ENCODE assay signal across 8 cellular contexts in genomic region chr3:52455283-52456168, GRCh38. TPM values are rescaled to one million over a fixed set of nuclear protein-coding genes. Genes with fewer than 3 reads are reported as not detected.
DNase-seq lines count a peak whose midpoint lies in the region; ATAC-seq and TF ChIP-seq lines count a peak whose summit lies in the region.

Gene NISCH, plus strand, starts transcription at chr3:52455604. Its CDS starts 38 bp downstream, at chr3:52455642.

- H3K27ac ChIP-seq in ovary (peak within 1 kb of the TSS; percentile 87 to 88), thymus (ENCODE audit: low read depth) (peak within 1 kb of the TSS; percentile 89)

- intact Hi-C loops in ovary (cut with DNase I) = no loop called here

- WGBS in ovary, 3 donors = 1 to 2% (median 1%) methylated on average over 39 to 82 of the region's 86 CpGs
- 1% methylated on average over 86 of the region's 86 CpGs for WGBS in thymus

- DNase-seq in EL = peak; percentile 77
- peak; percentile 74 to 79 for DNase-seq in Kasumi-1 (lab: John Stamatoyannopoulos, UW)
- peak; percentile 70 for DNase-seq in SKM-1 (lab: John Stamatoyannopoulos, UW; ENCODE audit: unreplicated experiment)
- peak; percentile 93 for DNase-seq in glutamatergic neuron
- peak; percentile 79 to 91 (median 89) for DNase-seq in ovary

- H3K4me1 ChIP-seq in ovary (ENCODE audit: insufficient read depth) (peaks cover 11% of the 10 kb centered on the region), thymus (ENCODE audit: control insufficient read depth, insufficient read depth, low read length) (peaks cover 17% of the 10 kb centered on the region)

- peaks cover 3% of the 10 kb centered on the region for H3K36me3 Mint-ChIP-seq in activated naive CD4-positive, alpha-beta T cell treated with anti-CD3 and anti-CD28 coated beads, Interleukin-2, amount 50 U/mL, for 24 hours
- peaks cover 4% of the 10 kb centered on the region for H3K36me3 Mint-ChIP-seq in glutamatergic neuron (ENCODE audit: unreplicated experiment)

- H3K4me1 Mint-ChIP-seq in activated naive CD4-positive, alpha-beta T cell treated with anti-CD3 and anti-CD28 coated beads, Interleukin-2, amount 50 U/mL, for 24 hours = peaks cover 49% of the 10 kb centered on the region
- peaks cover 24% of the 10 kb centered on the region for H3K4me1 Mint-ChIP-seq in glutamatergic neuron (ENCODE audit: low read depth, unreplicated experiment)

- no peaks in the 10 kb centered on the region for H3K27me3 Mint-ChIP-seq in activated naive CD4-positive, alpha-beta T cell treated with anti-CD3 and anti-CD28 coated beads, Interleukin-2, amount 50 U/mL, for 24 hours
- peaks cover 10% of the 10 kb centered on the region for H3K27me3 Mint-ChIP-seq in glutamatergic neuron (ENCODE audit: unreplicated experiment)

- H3K27ac Mint-ChIP-seq in activated naive CD4-positive, alpha-beta T cell treated with anti-CD3 and anti-CD28 coated beads, Interleukin-2, amount 50 U/mL, for 24 hours = peak within 1 kb of the TSS; percentile 99
- H3K27ac Mint-ChIP-seq in glutamatergic neuron (ENCODE audit: unreplicated experiment) = peak within 1 kb of the TSS; percentile 92

- H3K4me3 Mint-ChIP-seq in activated naive CD4-positive, alpha-beta T cell treated with anti-CD3 and anti-CD28 coated beads, Interleukin-2, amount 50 U/mL, for 24 hours = peak within 1 kb of the TSS; percentile 93
- H3K4me3 Mint-ChIP-seq in glutamatergic neuron (ENCODE audit: unreplicated experiment) = peak within 1 kb of the TSS; percentile 96

- H3K9me3 ChIP-seq in ovary (no peaks in the 10 kb centered on the region), thymus (ENCODE audit: control insufficient read depth) (no peaks in the 10 kb centered on the region)

- TF ChIP-seq CTCF in glutamatergic neuron (IDR thresholded peaks at IDR 0.05; ENCODE audit: partially characterized antibody, unreplicated experiment) = no peak
- no peak for TF ChIP-seq CTCF in ovary (IDR thresholded peaks at IDR 0.05)

- H3K27me3 ChIP-seq in ovary (no peaks in the 10 kb centered on the region), thymus (ENCODE audit: control insufficient read depth, insufficient read depth) (no peaks in the 10 kb centered on the region)

- no peak for TF ChIP-seq EP300 in ovary (IDR thresholded peaks at IDR 0.05)

- TF ChIP-seq POLR2A in ovary (IDR thresholded peaks at IDR 0.05) = peak; percentile 24

- H3K9me3 Mint-ChIP-seq in activated naive CD4-positive, alpha-beta T cell treated with anti-CD3 and anti-CD28 coated beads, Interleukin-2, amount 50 U/mL, for 24 hours = no peaks in the 10 kb centered on the region
- H3K9me3 Mint-ChIP-seq in glutamatergic neuron (ENCODE audit: unreplicated experiment) = peaks cover 13% of the 10 kb centered on the region

- H3K4me3 ChIP-seq in ovary (peak within 1 kb of the TSS; percentile 75), thymus (ENCODE audit: low read length) (peak within 1 kb of the TSS; percentile 86)

- H3K36me3 ChIP-seq in ovary = no peaks in the 10 kb centered on the region
- peaks cover 14% of the 10 kb centered on the region for H3K36me3 ChIP-seq in thymus (ENCODE audit: control insufficient read depth, insufficient read depth)

- ATAC-seq in GM21723 (IDR thresholded peaks at IDR 0.05; ENCODE audit: unreplicated experiment) = peak; percentile 72

RNA-seq across cellular contexts. Expression of gene NISCH, which starts in this region (rescaled TPM):
- 280 TPM for total RNA-seq in glutamatergic neuron (ENCODE audit: unreplicated experiment)
- total RNA-seq in ovary = 100 to 1,000 TPM in 4 of 7 donors, 10 to 100 TPM in 3; 73.6 to 142 (median 102) TPM
- polyA plus RNA-seq in ovary = 10 to 100 TPM; 74.7 to 77.7 TPM
- 62.3 TPM for polyA plus RNA-seq in thymus

Comparison
In these comparisons a context has a peak if more than half of its experiments do, and no peak if none do; other contexts are left out.
1. Peak in every context shown above with its lines: DNase-seq, ATAC-seq, H3K4me3 ChIP-seq and H3K27ac ChIP-seq.